Comparison of ENCODE assay signal across 25 cellular contexts in genomic region chr9:73474002-73474600, GRCh38.
"Had no signal": no experiment of that assay in that cellular context is flagged by ENCODE, and none has a peak within 500 bp of the region (broad histone marks: within the 10 kb centered on the region; RNA-seq: fewer than 3 reads in every experiment).

No MANE protein-coding gene starts in this region.

- H3K27me3 ChIP-seq: esophagus muscularis mucosa, foreskin keratinocyte, heart left ventricle, hepatocyte had no signal

- H3K4me3 Mint-ChIP-seq: immature natural killer cell, mesothelial cell of epicardium had no signal

- H3K9me3 ChIP-seq: esophagus muscularis mucosa, lower lobe of right lung, mucosa of descending colon had no signal

- ATAC-seq: foreskin keratinocyte, gastroesophageal sphincter, left colon, left lobe of liver, mucosa of descending colon had no signal

- H3K4me1 Mint-ChIP-seq: immature natural killer cell had no signal

- H3K4me1 ChIP-seq: esophagus muscularis mucosa, foreskin keratinocyte, gastroesophageal sphincter, left ventricle myocardium inferior, lower lobe of right lung had no signal

- DNase-seq: dermis blood vessel endothelial cell; dorsolateral prefrontal cortex; effector CD4-positive, alpha-beta T cell; effector memory CD4-positive, alpha-beta T cell; foreskin keratinocyte; hypothalamus; immature natural killer cell; islet precursor cell; kidney glomerular epithelial cell; left colon; left ventricle myocardium inferior; lower lobe of right lung; mesenchymal stem cell; mucosa of descending colon had no signal

- H3K4me3 ChIP-seq: coronary artery, dorsolateral prefrontal cortex, esophagus muscularis mucosa, gastroesophageal sphincter, heart left ventricle, hepatocyte, left ventricle myocardium inferior, lower lobe of right lung, mucosa of descending colon had no signal

- H3K36me3 ChIP-seq: gastroesophageal sphincter, lower lobe of right lung had no signal

- H2AFZ ChIP-seq: hepatocyte had no signal

- H3K27ac Mint-ChIP-seq: immature natural killer cell, mesothelial cell of epicardium had no signal

- FAIRE-seq: colon, endothelial cell of umbilical vein, frontal cortex, kidney had no signal

- H3K27ac ChIP-seq: coronary artery, dorsolateral prefrontal cortex, esophagus muscularis mucosa, foreskin keratinocyte, gastroesophageal sphincter, heart left ventricle, hepatocyte, left ventricle myocardium inferior, lower lobe of right lung had no signal

- H3K4me2 ChIP-seq: hepatocyte had no signal

- H3K36me3 Mint-ChIP-seq: immature natural killer cell, mesothelial cell of epicardium had no signal
